In the genomic region with DNA sequence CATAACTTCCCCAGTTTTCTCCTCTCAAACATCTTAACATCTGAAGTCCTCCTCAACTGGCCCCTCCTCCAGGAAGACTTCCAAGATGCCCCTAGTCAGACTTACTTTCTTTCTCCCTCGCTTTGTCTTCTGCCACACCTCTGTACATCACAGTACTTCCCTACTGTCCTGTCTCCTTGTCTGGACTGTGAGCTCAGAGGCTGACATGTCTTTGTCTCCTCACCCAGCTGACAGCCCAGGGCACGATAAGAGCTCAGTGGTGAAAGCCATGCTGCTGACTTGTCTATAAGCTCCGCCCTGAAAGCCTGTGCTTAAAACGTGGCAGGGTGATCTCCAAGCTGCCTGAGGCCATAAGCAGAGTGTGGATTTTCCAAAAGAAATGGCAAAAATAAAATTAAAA, we compare ENCODE assay signal across 12 cellular contexts. TPM values are rescaled to one million over a fixed set of nuclear protein-coding genes. Genes with fewer than 3 reads are reported as not detected.
DNase-seq lines count a peak whose midpoint lies in the region; ATAC-seq, FAIRE-seq and TF ChIP-seq lines count a peak whose summit lies in the region.
"Had no signal": no experiment of that assay in that cellular context is flagged by ENCODE, and none has a peak within 500 bp of the region (broad histone marks: within the 10 kb centered on the region; RNA-seq: fewer than 3 reads in every experiment).

No MANE protein-coding gene starts in this region.

- TF ChIP-seq RAD21 in H1 (IDR thresholded peaks at IDR 0.05 in 1 of 2, conservative IDR thresholded peaks at IDR 0.05 in 1 of 2; ENCODE audit: low read depth in 2 of 2, low read length in 2 of 2), result no peak

- ATAC-seq in left colon, result peak; percentile 38
- no peak for ATAC-seq in HG02870 (IDR thresholded peaks at IDR 0.05; ENCODE audit: unreplicated experiment)
- no peak for ATAC-seq in GM18909 (IDR thresholded peaks at IDR 0.05; ENCODE audit: poor library complexity, unreplicated experiment)
- ATAC-seq: activated CD4-positive, alpha-beta T cell treated with anti-CD3 and anti-CD28 coated beads for 36 hours; gastroesophageal sphincter had no signal

- no peak overlapping the region for H3K4ac ChIP-seq in H1 (replicated peaks; ENCODE audit: insufficient read length, low read depth, low read length)

- H3K4me3 Mint-ChIP-seq in CD14-positive monocyte, result no peak overlapping the region
- H3K4me3 Mint-ChIP-seq: activated CD4-positive, alpha-beta T cell treated with anti-CD3 and anti-CD28 coated beads for 36 hours; activated naive CD8-positive, alpha-beta T cell treated with anti-CD3 and anti-CD28 coated beads for 36 hours; CD4-positive, alpha-beta T cell had no signal

- no peak overlapping the region for H2AK5ac ChIP-seq in H1 (ENCODE audit: low read depth, low read length)

- peak overlapping the region; percentile 72; the same call in 1 of the 2 replicates for H2BK15ac ChIP-seq in H1 (ENCODE audit: low read length)

- no peak overlapping the region for H3K4me2 ChIP-seq in H1 (ENCODE audit: insufficient read depth in 1 of 2, low read depth in 2 of 2, low read length in 2 of 2)

- TF ChIP-seq CTCF in AG09319 (IDR thresholded peaks at IDR 0.05; ENCODE audit: low read depth, low read length) (no peak), H1 (IDR thresholded peaks at IDR 0.05; ENCODE audit: control extremely low read depth in 1 of 3, insufficient read depth in 1 of 3, low read depth in 1 of 3, low read length in 3 of 3) (no peak), CD14-positive monocyte (IDR thresholded peaks at IDR 0.05) (no peak), tibial nerve (IDR thresholded peaks at IDR 0.05) (no peak)

- H3K27me3 Mint-ChIP-seq in CD14-positive monocyte (ENCODE audit: low read depth in 3 of 3), result peaks cover 0 to 3% (median 2%) of the 10 kb centered on the region in 3 donors
- H3K27me3 Mint-ChIP-seq: activated CD4-positive, alpha-beta T cell treated with anti-CD3 and anti-CD28 coated beads for 36 hours; activated naive CD8-positive, alpha-beta T cell treated with anti-CD3 and anti-CD28 coated beads for 36 hours; CD4-positive, alpha-beta T cell had no signal

- no peak overlapping the region for H2BK12ac ChIP-seq in H1 (ENCODE audit: low read depth, low read length)

- H3K36me3 ChIP-seq in H1 (ENCODE audit: control insufficient read depth in 2 of 4, insufficient read depth in 4 of 4, low read length in 3 of 4) (no peaks in the 10 kb centered on the region), tibial nerve (no peaks in the 10 kb centered on the region)
- H3K36me3 ChIP-seq: gastroesophageal sphincter had no signal

- peaks cover 3% of the 10 kb centered on the region for H3K4me1 Mint-ChIP-seq in CD14-positive monocyte
- H3K4me1 Mint-ChIP-seq: activated CD4-positive, alpha-beta T cell treated with anti-CD3 and anti-CD28 coated beads for 36 hours; activated naive CD8-positive, alpha-beta T cell treated with anti-CD3 and anti-CD28 coated beads for 36 hours had no signal

- TF ChIP-seq EP300 in H1 (IDR thresholded peaks at IDR 0.05; ENCODE audit: borderline replicate concordance in 1 of 2, low read depth in 2 of 2, low read length in 2 of 2) (no peak), tibial nerve (IDR thresholded peaks at IDR 0.05) (no peak)

- peaks cover 0 to 2% (median 1%) of the 10 kb centered on the region in 4 experiments; a peak in 1 of 7 replicates for H3K4me1 ChIP-seq in H1 (replicated peaks in 1 of 4; ENCODE audit: control insufficient read depth in 3 of 4, insufficient read depth in 4 of 4, low read length in 3 of 4)
- peaks cover 0 to 22% (median 6%) of the 10 kb centered on the region in 4 donors for H3K4me1 ChIP-seq in tibial nerve

- H3K9me3 ChIP-seq in H1 (ENCODE audit: insufficient read depth in 2 of 2, low read depth in 1 of 2, low read length in 1 of 2) (no peaks in the 10 kb centered on the region), tibial nerve (no peaks in the 10 kb centered on the region)
- H3K9me3 ChIP-seq: gastroesophageal sphincter had no signal

- no peak overlapping the region for H4K8ac ChIP-seq in H1 (ENCODE audit: extremely low read depth, insufficient read depth, low read length)

- no peak overlapping the region for H3K27ac ChIP-seq in H1 (ENCODE audit: low read depth, low read length)
- no peak overlapping the region for H3K27ac ChIP-seq in tibial nerve
- H3K27ac ChIP-seq: gastroesophageal sphincter had no signal

- no peaks in the 10 kb centered on the region for H3K36me3 Mint-ChIP-seq in CD14-positive monocyte
- H3K36me3 Mint-ChIP-seq: activated naive CD8-positive, alpha-beta T cell treated with anti-CD3 and anti-CD28 coated beads for 36 hours had no signal

- H3K27me3 ChIP-seq in H1 (replicated peaks in 1 of 4; ENCODE audit: control insufficient read depth in 3 of 4, extremely low read depth in 1 of 4, insufficient read depth in 3 of 4, low read length in 3 of 4) (no peaks in the 10 kb centered on the region), tibial nerve (no peaks in the 10 kb centered on the region)
- H3K27me3 ChIP-seq: gastroesophageal sphincter had no signal

- intact Hi-C loops in left colon (cut with DNase I, micrococcal nuclease) (no loop called here), CD14-positive monocyte (cut with micrococcal nuclease) (no loop called here)

- H3K23me2 ChIP-seq in H1 (ENCODE audit: low read depth, low read length), result no peaks in the 10 kb centered on the region

- H3K18ac ChIP-seq in H1 (ENCODE audit: extremely low read depth, low read length), result no peak overlapping the region

- no peak overlapping the region for H4K5ac ChIP-seq in H1 (ENCODE audit: insufficient read length, low read depth, low read length)

- H3K9ac ChIP-seq in H1 (replicated peaks in 1 of 4; ENCODE audit: extremely low read depth in 1 of 4, low read depth in 3 of 4, low read length in 3 of 4), result no peak overlapping the region

- no peaks in the 10 kb centered on the region for H3K79me1 ChIP-seq in H1 (ENCODE audit: low read depth, low read length)

- H3K79me2 ChIP-seq in H1 (ENCODE audit: control insufficient read depth in 1 of 2, insufficient read depth in 2 of 2, low read length in 2 of 2), result no peaks in the 10 kb centered on the region

- 65% methylated on average over 4 of the region's 4 CpGs; no CpG with 5 or more reads in 1 of the 2 experiments for WGBS in H1 (ENCODE audit: extremely low coverage in 1 of 2, insufficient coverage in 1 of 2, insufficient read length in 1 of 2, insufficient replicate concordance in 2 of 2, low coverage in 1 of 2, low lambda C conversion rate in 2 of 2, missing lambda C conversion rate in 1 of 2), 2 experiments
- 65 to 67% methylated on average over 4 of the region's 4 CpGs for WGBS in tibial nerve, 2 donors

- no peak overlapping the region for H3K14ac ChIP-seq in H1 (ENCODE audit: insufficient read length)

- peak; percentile 41 for DNase-seq in AG09319 (ENCODE audit: extremely low read depth, low read depth)
- DNase-seq in OCI-M1 (lab: John Stamatoyannopoulos, UW), result peak; percentile 90
- no peak for DNase-seq in H1 (ENCODE audit: low read depth in 1 of 2, low spot score in 2 of 2)
- DNase-seq in left colon, result no peak
- DNase-seq in CD14-positive monocyte (ENCODE audit: low spot score), result no peak
- no peak for DNase-seq in tibial nerve (ENCODE audit: low spot score in 2 of 2)
- DNase-seq: activated CD4-positive, alpha-beta T cell treated with anti-CD3 and anti-CD28 coated beads for 36 hours; activated naive CD8-positive, alpha-beta T cell treated with anti-CD3 and anti-CD28 coated beads for 36 hours; CD4-positive, alpha-beta T cell had no signal

- H3K27ac Mint-ChIP-seq in CD14-positive monocyte, result no peak overlapping the region
- H3K27ac Mint-ChIP-seq: activated CD4-positive, alpha-beta T cell treated with anti-CD3 and anti-CD28 coated beads for 36 hours; activated naive CD8-positive, alpha-beta T cell treated with anti-CD3 and anti-CD28 coated beads for 36 hours; CD4-positive, alpha-beta T cell had no signal

- H3K4me3 ChIP-seq in H1 (ENCODE audit: extremely low read depth in 1 of 4, insufficient read depth in 2 of 4, low read depth in 3 of 4, low read length in 4 of 4) (no peak overlapping the region), tibial nerve (no peak overlapping the region)
- H3K4me3 ChIP-seq: gastroesophageal sphincter had no signal

- no peaks in the 10 kb centered on the region for H3K9me3 Mint-ChIP-seq in CD14-positive monocyte
- H3K9me3 Mint-ChIP-seq: activated naive CD8-positive, alpha-beta T cell treated with anti-CD3 and anti-CD28 coated beads for 36 hours; CD4-positive, alpha-beta T cell had no signal

- no peak overlapping the region for H3K56ac ChIP-seq in H1 (replicated peaks; ENCODE audit: insufficient read length, low read depth, low read length)

- FAIRE-seq in H1 (lab: Jason Lieb, UNC), result no peak

- H4K91ac ChIP-seq in H1 (replicated peaks; ENCODE audit: insufficient read length, low read length), result no peak overlapping the region

- no peak overlapping the region for H2BK5ac ChIP-seq in H1 (ENCODE audit: low read depth, low read length)

- POLR2A ChIA-PET in H1 (lab: Charles Lee; ENCODE audit: partially characterized antibody), result interaction anchor here (1.6 kb wide), 1 partner anchor 80 kb away, joined by 4 read pairs; no protein-coding TSS in a partner anchor

- H2BK120ac ChIP-seq in H1 (replicated peaks; ENCODE audit: low read depth, low read length), result no peak overlapping the region

- H2AFZ ChIP-seq in H1 (ENCODE audit: low read length), result no peak overlapping the region

- TF ChIP-seq POLR2A in H1 (IDR thresholded peaks at IDR 0.05; ENCODE audit: control extremely low read depth in 1 of 2, low read depth in 2 of 2, low read length in 2 of 2) (no peak), tibial nerve (IDR thresholded peaks at IDR 0.05) (no peak)

- H4K20me1 ChIP-seq in H1 (replicated peaks in 1 of 2; ENCODE audit: control insufficient read depth in 1 of 2, insufficient read depth in 2 of 2, low read length in 2 of 2), result peaks cover 1 to 3% of the 10 kb centered on the region in 2 experiments

- H3K23ac ChIP-seq in H1 (ENCODE audit: insufficient read length), result no peak overlapping the region

- CTCF ChIA-PET in H1 (lab: Charles Lee; ENCODE audit: partially characterized antibody), result interaction anchor here (0.6 to 1.6 kb wide), 12 partner anchors 8 to 479 kb away, joined by 3 to 6 read pairs (median 3); a partner anchor contains a TSS

- H2BK20ac ChIP-seq in H1 (ENCODE audit: low read length), result no peak overlapping the region

TF ChIP-seq in H1, 55 proteins besides CTCF, POLR2A, EP300 and RAD21 (continues in another document):
- TF ChIP-seq CBX8 (IDR thresholded peaks at IDR 0.05; ENCODE audit: borderline replicate concordance, low read depth, low read length), result no peak

RNA-seq across cellular contexts. Expression of a gene that starts 33.0 kb away (rescaled TPM):
- total RNA-seq in H1 (2021; fragmentation: NEBNext Ultra II Directional; extraction: Animal tissue kit (Norgen Biotek cat#: 25700)), result 14.5 and 16.8 TPM in 2 replicates
- polyA plus RNA-seq in H1 (2011; rRNA removed), result 5.4 and 8.0 TPM in 2 replicates
- polyA plus RNA-seq in H1 (2011; cell fraction: cytosol; rRNA removed), result 6.3 TPM
- polyA plus RNA-seq in H1 (2011; cell fraction: nucleus; rRNA removed), result 6.7 TPM
- 5.5 to 7.7 TPM (median 6.4 TPM) in 4 replicates for polyA plus RNA-seq in H1 (2012, experiment 1 of 2)
- polyA plus RNA-seq in H1 (2012, experiment 2 of 2), result 1.9 TPM
- polyA plus RNA-seq in H1 (2013, experiment 1 of 2), result 8.0 TPM
- 7.4 TPM for polyA plus RNA-seq in H1 (2013, experiment 2 of 2)
- polyA minus RNA-seq in H1 (2011; rRNA and poly(A)+ RNA removed), result 37.8 and 43.4 TPM in 2 replicates
- 11.3 TPM for polyA minus RNA-seq in H1 (2011; cell fraction: cytosol; rRNA and poly(A)+ RNA removed)
- 28.6 TPM for polyA minus RNA-seq in H1 (2011; cell fraction: nucleus; rRNA and poly(A)+ RNA removed)
- total RNA-seq in left colon, result 10 to 100 TPM; 19.8 to 23.4 TPM
- polyA plus RNA-seq in CD14-positive monocyte, result 1 to 10 TPM; 5.9 to 8.9 TPM
- total RNA-seq in tibial nerve, result 10 to 100 TPM; 21.6 to 28.4 (median 25.7) TPM

Comparison
In these comparisons a context has a peak if more than half of its experiments do, and no peak if none do; other contexts are left out.
1. DNase-seq: peak in AG09319 (single experiment) and OCI-M1 (single experiment); none in H1 (0 of 2), left colon (0 of 2), CD14-positive monocyte (single experiment) and tibial nerve (0 of 2).